Comparison of ENCODE assay signal across 35 cellular contexts in genomic region chr11:105139669-105140068, GRCh38. TPM values are rescaled to one million over a fixed set of nuclear protein-coding genes. Genes with fewer than 3 reads are reported as not detected.
"Had no signal": no experiment of that assay in that cellular context is flagged by ENCODE, and none has a peak within 500 bp of the region (broad histone marks: within the 10 kb centered on the region; RNA-seq: fewer than 3 reads in every experiment).

CARD18 (minus strand) TSS chr11:105139769; CDS start chr11:105139726, 43 bp downstream.

- H3K27me3 ChIP-seq: brain microvascular endothelial cell, cardiac muscle cell, MG63 had no signal

- H3K27ac ChIP-seq: brain microvascular endothelial cell, cardiac muscle cell, RWPE1, VCaP had no signal

- DNase-seq: activated B cell treated with CpG ODN at 0.5 μM for 24 hours; activated CD4-positive, alpha-beta memory T cell treated with anti-CD3 and anti-CD28 coated beads for 36 hours; activated CD4-positive, alpha-beta T cell treated with anti-CD3 and anti-CD28 coated beads for 4 hours; activated CD4-positive, alpha-beta T cell treated with anti-CD3 and anti-CD28 coated beads, Interleukin-2, amount 50 U/mL, for 1 hour; activated CD4-positive, CD25-positive, alpha-beta regulatory T cell treated with anti-CD3 and anti-CD28 coated beads, Interleukin-2, amount 50 U/mL, for 72 hours; activated CD8-positive, alpha-beta memory T cell treated with anti-CD3 and anti-CD28 coated beads for 24 hours; activated CD8-positive, alpha-beta memory T cell treated with anti-CD3 and anti-CD28 coated beads, Interleukin-2, amount 10 ng/mL, durations not matched to agents 7 days and 5 days; activated CD8-positive, alpha-beta memory T cell treated with anti-CD3 and anti-CD28 coated beads, Interleukin-2, amount 50 U/mL, for 48 hours; activated effector memory CD4-positive, alpha-beta T cell treated with Interleukin-2 at 50 U/mL for 16 hours; activated naive CD4-positive, alpha-beta T cell treated with anti-CD3 and anti-CD28 coated beads, Interleukin-2, amount 10 ng/mL, durations not matched to agents 7 days and 5 days; activated naive CD8-positive, alpha-beta T cell treated with anti-CD3 and anti-CD28 coated beads, Interleukin-2, amount 50 U/mL, for 24 hours; activated T-cell treated with anti-CD3 and anti-CD28 coated beads, Interleukin-2, amount 50 U/mL, for 48 hours; anterior cingulate cortex; brain microvascular endothelial cell; Karpas-422; MG63; NCI-H1048; NCI-H1105 treated with DMSO at 0.1 percent for 48 hours; NCI-H1436; NCI-H1694; NCI-H1930; NCI-H345; NCI-H524 treated with DMSO at 0.1 percent for 48 hours; PC-3; SIG-M5; T-helper 1 cell; T-helper 2 cell; T-helper 9 cell had no signal

- H3K4me3 ChIP-seq: cardiac muscle cell, MG63 had no signal

- ATAC-seq: activated CD8-positive, alpha-beta memory T cell treated with anti-CD3 and anti-CD28 coated beads, Interleukin-2, amount 10 ng/mL, durations not matched to agents 7 days and 5 days; activated naive CD8-positive, alpha-beta T cell treated with anti-CD3 and anti-CD28 coated beads, Interleukin-2, amount 50 U/mL, for 24 hours; PC-3; Right ventricle myocardium inferior; SK-N-SH treated with all-trans-retinoic acid at 6 μM for 48 hours had no signal

- H3K36me3 ChIP-seq: brain microvascular endothelial cell, cardiac muscle cell, MG63 had no signal

- H3K9me3 ChIP-seq: MG63 had no signal

RNA-seq across cellular contexts. Expression of gene CARD18, which starts in this region (rescaled TPM):
- total RNA-seq: activated B cell treated with CpG ODN at 0.5 μM for 24 hours; activated CD4-positive, alpha-beta memory T cell treated with anti-CD3 and anti-CD28 coated beads for 36 hours; activated CD8-positive, alpha-beta memory T cell treated with anti-CD3 and anti-CD28 coated beads, Interleukin-2, amount 10 ng/mL, durations not matched to agents 7 days and 5 days; cardiac muscle cell; NCI-H460; PC-3; SK-MEL-5 had no signal
